In genomic region chr3:17744693-17745092, GRCh38 we compare ENCODE assay signal across 18 cellular contexts. TPM values are rescaled to one million over a fixed set of nuclear protein-coding genes. Genes with fewer than 3 reads are reported as not detected.
DNase-seq lines count a peak whose midpoint lies in the region; ATAC-seq and TF ChIP-seq lines count a peak whose summit lies in the region.
"Had no signal": no experiment of that assay in that cellular context is flagged by ENCODE, and none has a peak within 500 bp of the region (broad histone marks: within the 10 kb centered on the region; RNA-seq: fewer than 3 reads in every experiment).

No MANE protein-coding gene starts in this region.

- H3K9me3 Mint-ChIP-seq in activated naive CD8-positive, alpha-beta T cell (ENCODE audit: low read depth) = no peaks in the 10 kb centered on the region
- H3K9me3 Mint-ChIP-seq in activated naive CD8-positive, alpha-beta T cell treated with anti-CD3 and anti-CD28 coated beads for 36 hours = no peaks in the 10 kb centered on the region
- H3K9me3 Mint-ChIP-seq in activated T-helper 2 cell treated with anti-CD3 and anti-CD28 coated beads, Interferon-gamma antibody, Interleukin-2, Interleukin-4, amounts not matched to agents 10 μg/mL and 5 μg/mL and 100 μg/mL, durations not matched to agents 14 hours and 24 hours and 36 hours = no peaks in the 10 kb centered on the region
- H3K9me3 Mint-ChIP-seq in natural killer cell treated with Interleukin-12 subunit alpha and Interleukin-12 subunit beta and Interleukin-15 and Interleukin-18, amount 100 ng/mL, for 72 hours = no peaks in the 10 kb centered on the region
- peaks cover 5% of the 10 kb centered on the region for H3K9me3 Mint-ChIP-seq in type B pancreatic cell
- H3K9me3 Mint-ChIP-seq in activated CD8-positive, alpha-beta T cell treated with anti-CD3 and anti-CD28 coated beads for 36 hours = no peaks in the 10 kb centered on the region

- H3K27me3 Mint-ChIP-seq in activated naive CD8-positive, alpha-beta T cell = no peaks in the 10 kb centered on the region
- no peaks in the 10 kb centered on the region for H3K27me3 Mint-ChIP-seq in activated naive CD8-positive, alpha-beta T cell treated with anti-CD3 and anti-CD28 coated beads for 36 hours
- no peaks in the 10 kb centered on the region for H3K27me3 Mint-ChIP-seq in activated T-helper 2 cell treated with anti-CD3 and anti-CD28 coated beads, Interferon-gamma antibody, Interleukin-2, Interleukin-4, amounts not matched to agents 10 μg/mL and 5 μg/mL and 100 μg/mL, durations not matched to agents 14 hours and 24 hours and 36 hours (ENCODE audit: low read depth)
- no peaks in the 10 kb centered on the region for H3K27me3 Mint-ChIP-seq in natural killer cell treated with Interleukin-12 subunit alpha and Interleukin-12 subunit beta and Interleukin-15 and Interleukin-18, amount 100 ng/mL, for 72 hours
- no peaks in the 10 kb centered on the region for H3K27me3 Mint-ChIP-seq in type B pancreatic cell
- no peaks in the 10 kb centered on the region for H3K27me3 Mint-ChIP-seq in activated CD8-positive, alpha-beta T cell treated with anti-CD3 and anti-CD28 coated beads for 36 hours

- TF ChIP-seq CTCF in type B pancreatic cell (conservative IDR thresholded peaks at IDR 0.05) = no peak
- no peak for TF ChIP-seq CTCF in activated CD8-positive, alpha-beta T cell treated with anti-CD3 and anti-CD28 coated beads for 36 hours (IDR thresholded peaks at IDR 0.05)

- POLR2A ChIA-PET in activated CD8-positive, alpha-beta T cell treated with anti-CD3 and anti-CD28 coated beads for 36 hours (lab: Charles Lee) = no interaction called here

- peak overlapping the region; percentile 1 for H3K4me3 Mint-ChIP-seq in activated naive CD8-positive, alpha-beta T cell
- H3K4me3 Mint-ChIP-seq in activated naive CD8-positive, alpha-beta T cell treated with anti-CD3 and anti-CD28 coated beads for 36 hours = no peak overlapping the region
- H3K4me3 Mint-ChIP-seq in activated T-helper 2 cell treated with anti-CD3 and anti-CD28 coated beads, Interferon-gamma antibody, Interleukin-2, Interleukin-4, amounts not matched to agents 10 μg/mL and 5 μg/mL and 100 μg/mL, durations not matched to agents 14 hours and 24 hours and 36 hours (ENCODE audit: low read depth) = peak overlapping the region; percentile 22
- H3K4me3 Mint-ChIP-seq in natural killer cell treated with Interleukin-12 subunit alpha and Interleukin-12 subunit beta and Interleukin-15 and Interleukin-18, amount 100 ng/mL, for 72 hours = peak overlapping the region; percentile 5
- H3K4me3 Mint-ChIP-seq in type B pancreatic cell = peak overlapping the region; percentile 54
- no peak overlapping the region for H3K4me3 Mint-ChIP-seq in activated CD8-positive, alpha-beta T cell treated with anti-CD3 and anti-CD28 coated beads for 36 hours

- H3K4me1 Mint-ChIP-seq in activated naive CD8-positive, alpha-beta T cell (ENCODE audit: low read depth) = peaks cover 35% of the 10 kb centered on the region
- H3K4me1 Mint-ChIP-seq in activated naive CD8-positive, alpha-beta T cell treated with anti-CD3 and anti-CD28 coated beads for 36 hours = peaks cover 37% of the 10 kb centered on the region
- peaks cover 36% of the 10 kb centered on the region for H3K4me1 Mint-ChIP-seq in activated T-helper 2 cell treated with anti-CD3 and anti-CD28 coated beads, Interferon-gamma antibody, Interleukin-2, Interleukin-4, amounts not matched to agents 10 μg/mL and 5 μg/mL and 100 μg/mL, durations not matched to agents 14 hours and 24 hours and 36 hours (ENCODE audit: low read depth)
- peaks cover 24 to 29% of the 10 kb centered on the region in 2 donors for H3K4me1 Mint-ChIP-seq in natural killer cell treated with Interleukin-12 subunit alpha and Interleukin-12 subunit beta and Interleukin-15 and Interleukin-18, amount 100 ng/mL, for 72 hours (ENCODE audit: low read depth in 2 of 2)
- peaks cover 26% of the 10 kb centered on the region for H3K4me1 Mint-ChIP-seq in type B pancreatic cell (ENCODE audit: unreplicated experiment)
- H3K4me1 Mint-ChIP-seq in activated CD8-positive, alpha-beta T cell treated with anti-CD3 and anti-CD28 coated beads for 36 hours (ENCODE audit: low read depth) = peaks cover 37% of the 10 kb centered on the region

- intact Hi-C loops in activated T-helper 2 cell treated with anti-CD3 and anti-CD28 coated beads, Interferon-gamma antibody, Interleukin-2, Interleukin-4, amounts not matched to agents 10 μg/mL and 5 μg/mL and 100 μg/mL, durations not matched to agents 14 hours and 24 hours and 36 hours (cut with micrococcal nuclease) = loop anchor here (5.0 to 10.0 kb wide), 2 partner anchors 810 to 1432 kb away; no protein-coding TSS in a partner anchor
- intact Hi-C loops in activated CD8-positive, alpha-beta T cell treated with anti-CD3 and anti-CD28 coated beads for 36 hours (cut with micrococcal nuclease) = no loop called here

- H3K27ac Mint-ChIP-seq in activated naive CD8-positive, alpha-beta T cell = no peak overlapping the region
- no peak overlapping the region for H3K27ac Mint-ChIP-seq in activated naive CD8-positive, alpha-beta T cell treated with anti-CD3 and anti-CD28 coated beads for 36 hours
- H3K27ac Mint-ChIP-seq in activated T-helper 2 cell treated with anti-CD3 and anti-CD28 coated beads, Interferon-gamma antibody, Interleukin-2, Interleukin-4, amounts not matched to agents 10 μg/mL and 5 μg/mL and 100 μg/mL, durations not matched to agents 14 hours and 24 hours and 36 hours = no peak overlapping the region
- H3K27ac Mint-ChIP-seq in natural killer cell treated with Interleukin-12 subunit alpha and Interleukin-12 subunit beta and Interleukin-15 and Interleukin-18, amount 100 ng/mL, for 72 hours = peak overlapping the region in 1 of 2 donors; percentile 29
- no peak overlapping the region for H3K27ac Mint-ChIP-seq in type B pancreatic cell
- no peak overlapping the region for H3K27ac Mint-ChIP-seq in activated CD8-positive, alpha-beta T cell treated with anti-CD3 and anti-CD28 coated beads for 36 hours

- no peak for DNase-seq in activated naive CD8-positive, alpha-beta T cell treated with anti-CD3 and anti-CD28 coated beads for 36 hours
- DNase-seq in activated T-helper 2 cell treated with anti-CD3 and anti-CD28 coated beads, Interferon-gamma antibody, Interleukin-2, Interleukin-4, amounts not matched to agents 10 μg/mL and 5 μg/mL and 100 μg/mL, durations not matched to agents 14 hours and 24 hours and 36 hours (ENCODE audit: low spot score) = no peak
- no peak for DNase-seq in natural killer cell treated with Interleukin-12 subunit alpha and Interleukin-12 subunit beta and Interleukin-15 and Interleukin-18, amount 100 ng/mL, for 72 hours (ENCODE audit: low spot score)
- DNase-seq in type B pancreatic cell (ENCODE audit: extremely low spot score, unreplicated experiment) = no peak
- no peak for DNase-seq in activated CD8-positive, alpha-beta T cell treated with anti-CD3 and anti-CD28 coated beads for 36 hours
- DNase-seq: BE2C, COR-L47, DMS79, KG1, NCI-H1105, NCI-H2029 treated with DMSO at 0.1 percent for 48 hours, NCI-H226, NCI-H510A treated with DMSO at 0.1 percent for 48 hours, NCI-H748 treated with DMSO at 0.1 percent for 48 hours, SIG-M5 had no signal

- CTCF ChIA-PET in activated CD8-positive, alpha-beta T cell treated with anti-CD3 and anti-CD28 coated beads for 36 hours (lab: Charles Lee) = no interaction called here

- ATAC-seq in natural killer cell treated with Interleukin-12 subunit alpha and Interleukin-12 subunit beta and Interleukin-15 and Interleukin-18, amount 100 ng/mL, for 72 hours = no peak
- ATAC-seq in HG03196 (IDR thresholded peaks at IDR 0.05; ENCODE audit: unreplicated experiment) (no peak), GM19035 (IDR thresholded peaks at IDR 0.05; ENCODE audit: unreplicated experiment) (no peak)
- no peak for ATAC-seq in activated CD8-positive, alpha-beta T cell treated with anti-CD3 and anti-CD28 coated beads for 36 hours

- H3K36me3 Mint-ChIP-seq in activated naive CD8-positive, alpha-beta T cell = no peaks in the 10 kb centered on the region
- H3K36me3 Mint-ChIP-seq in activated naive CD8-positive, alpha-beta T cell treated with anti-CD3 and anti-CD28 coated beads for 36 hours = peaks cover 4% of the 10 kb centered on the region
- H3K36me3 Mint-ChIP-seq in activated T-helper 2 cell treated with anti-CD3 and anti-CD28 coated beads, Interferon-gamma antibody, Interleukin-2, Interleukin-4, amounts not matched to agents 10 μg/mL and 5 μg/mL and 100 μg/mL, durations not matched to agents 14 hours and 24 hours and 36 hours (ENCODE audit: low read depth) = peaks cover 6% of the 10 kb centered on the region
- H3K36me3 Mint-ChIP-seq in natural killer cell treated with Interleukin-12 subunit alpha and Interleukin-12 subunit beta and Interleukin-15 and Interleukin-18, amount 100 ng/mL, for 72 hours = no peaks in the 10 kb centered on the region
- no peaks in the 10 kb centered on the region for H3K36me3 Mint-ChIP-seq in type B pancreatic cell
- H3K36me3 Mint-ChIP-seq in activated CD8-positive, alpha-beta T cell treated with anti-CD3 and anti-CD28 coated beads for 36 hours (ENCODE audit: low read depth) = peaks cover 3% of the 10 kb centered on the region

RNA-seq across cellular contexts. Expression of gene TBC1D5, which starts 2.3 kb away (rescaled TPM):
- total RNA-seq in activated naive CD8-positive, alpha-beta T cell treated with anti-CD3 and anti-CD28 coated beads for 36 hours = 10 to 100 TPM; 43.7 to 48.5 TPM
- 40.2 and 43.9 TPM in 2 replicates for total RNA-seq in activated T-helper 2 cell treated with anti-CD3 and anti-CD28 coated beads, Interferon-gamma antibody, Interleukin-2, Interleukin-4, amounts not matched to agents 10 μg/mL and 5 μg/mL and 100 μg/mL, durations not matched to agents 14 hours and 24 hours and 36 hours
- 10 to 100 TPM; 43.4 to 51.6 TPM for total RNA-seq in natural killer cell treated with Interleukin-12 subunit alpha and Interleukin-12 subunit beta and Interleukin-15 and Interleukin-18, amount 100 ng/mL, for 72 hours
- 33.4 and 48.7 TPM in 2 replicates for total RNA-seq in type B pancreatic cell (ENCODE audit: low replicate concordance)
- 10 to 100 TPM; 46.3 to 47.8 TPM for total RNA-seq in activated CD8-positive, alpha-beta T cell treated with anti-CD3 and anti-CD28 coated beads for 36 hours

Comparison
In these comparisons a context has a peak if more than half of its experiments do, and no peak if none do; other contexts are left out.
1. H3K4me3 Mint-ChIP-seq: peak in activated naive CD8-positive, alpha-beta T cell (single experiment), activated T-helper 2 cell treated with anti-CD3 and anti-CD28 coated beads, Interferon-gamma antibody, Interleukin-2, Interleukin-4, amounts not matched to agents 10 μg/mL and 5 μg/mL and 100 μg/mL, durations not matched to agents 14 hours and 24 hours and 36 hours (single experiment), natural killer cell treated with Interleukin-12 subunit alpha and Interleukin-12 subunit beta and Interleukin-15 and Interleukin-18, amount 100 ng/mL, for 72 hours (single experiment) and type B pancreatic cell (single experiment); none in activated naive CD8-positive, alpha-beta T cell treated with anti-CD3 and anti-CD28 coated beads for 36 hours (single experiment) and activated CD8-positive, alpha-beta T cell treated with anti-CD3 and anti-CD28 coated beads for 36 hours (single experiment).